Comparison of ENCODE assay signal across 19 cellular contexts in genomic region chr12:106692896-106693295, GRCh38.
"Had no signal": no experiment of that assay in that cellular context is flagged by ENCODE, and none has a peak within 500 bp of the region (broad histone marks: within the 10 kb centered on the region; RNA-seq: fewer than 3 reads in every experiment).

No MANE protein-coding gene starts in this region.

- H3K9me3 Mint-ChIP-seq: mesothelial cell of epicardium had no signal

- ATAC-seq: gastrocnemius medialis, heart right ventricle, left cardiac atrium, left lung, left ventricle myocardium superior, lower lobe of right lung, mucosa of descending colon had no signal

- H3K27ac Mint-ChIP-seq: mesothelial cell of epicardium had no signal

- H3K4me1 Mint-ChIP-seq: mesothelial cell of epicardium had no signal

- H3K36me3 Mint-ChIP-seq: mesothelial cell of epicardium had no signal

- H3K4me3 Mint-ChIP-seq: mesothelial cell of epicardium had no signal

- H3K27ac ChIP-seq: coronary artery, esophagus squamous epithelium, gastrocnemius medialis, heart right ventricle, left lung, lower lobe of right lung had no signal

- DNase-seq: dermis blood vessel endothelial cell; dorsolateral prefrontal cortex; effector CD4-positive, alpha-beta T cell; effector memory CD4-positive, alpha-beta T cell; esophagus squamous epithelium; foreskin fibroblast; foreskin melanocyte; gastrocnemius medialis; glutamatergic neuron; heart right ventricle; hippocampal formation; left cardiac atrium; left lung; left ventricle myocardium superior; lower lobe of right lung; mesenchymal stem cell; mucosa of descending colon had no signal
